Comparison of ENCODE assay signal across 9 cellular contexts in genomic region chr1:17539526-17540254, GRCh38. TPM values are rescaled to one million over a fixed set of nuclear protein-coding genes. Genes with fewer than 3 reads are reported as not detected.
DNase-seq lines count a peak whose midpoint lies in the region; ATAC-seq and TF ChIP-seq lines count a peak whose summit lies in the region.
"Had no signal": no experiment of that assay in that cellular context is flagged by ENCODE, and none has a peak within 500 bp of the region (broad histone marks: within the 10 kb centered on the region; RNA-seq: fewer than 3 reads in every experiment).

ARHGEF10L (plus strand) TSS chr1:17539698; CDS start chr1:17580596, 40,898 bp downstream.

- peaks cover 4 to 5% of the 10 kb centered on the region in 2 donors for H3K36me3 Mint-ChIP-seq in CD14-positive monocyte
- no peaks in the 10 kb centered on the region for H3K36me3 Mint-ChIP-seq in effector memory CD8-positive, alpha-beta T cell (ENCODE audit: insufficient read depth)

- no peak for TF ChIP-seq POLR2A in upper lobe of left lung (IDR thresholded peaks at IDR 0.05)

- H3K36me3 ChIP-seq in MG63 = no peaks in the 10 kb centered on the region
- H3K36me3 ChIP-seq in mesodermal cell (ENCODE audit: control insufficient read depth, insufficient read depth, low read length) = no peaks in the 10 kb centered on the region
- no peaks in the 10 kb centered on the region for H3K36me3 ChIP-seq in upper lobe of left lung
- H3K36me3 ChIP-seq: neutrophil had no signal

- peaks cover 41 to 44% (median 42%) of the 10 kb centered on the region in 3 donors for H3K27me3 Mint-ChIP-seq in CD14-positive monocyte (ENCODE audit: low read depth in 3 of 3)
- peaks cover 58 to 79% of the 10 kb centered on the region in 2 donors for H3K27me3 Mint-ChIP-seq in effector memory CD8-positive, alpha-beta T cell

- H3K27me3 ChIP-seq in MG63 (no peaks in the 10 kb centered on the region), upper lobe of left lung (peaks cover 0 to 6% (median 1%) of the 10 kb centered on the region in 4 donors)

- peak within 1 kb of the TSS; percentile 82 to 91 for H3K4me3 Mint-ChIP-seq in CD14-positive monocyte
- H3K4me3 Mint-ChIP-seq in effector memory CD8-positive, alpha-beta T cell = peak within 1 kb of the TSS; percentile 69 to 74

- peaks cover 33% of the 10 kb centered on the region for H3K4me1 Mint-ChIP-seq in CD14-positive monocyte
- peaks cover 6 to 11% of the 10 kb centered on the region in 2 donors for H3K4me1 Mint-ChIP-seq in effector memory CD8-positive, alpha-beta T cell (ENCODE audit: low read depth in 2 of 2)

- H3K4me1 ChIP-seq in mesodermal cell (ENCODE audit: control insufficient read depth, insufficient read depth, low read length, poor library complexity, severe bottlenecking) (peaks cover 13% of the 10 kb centered on the region), upper lobe of left lung (peaks cover 10 to 26% (median 16%) of the 10 kb centered on the region in 4 donors)

- no peak for TF ChIP-seq EP300 in upper lobe of left lung (IDR thresholded peaks at IDR 0.05)

- ATAC-seq in effector memory CD8-positive, alpha-beta T cell (replicated peaks) = no peak
- ATAC-seq in upper lobe of left lung (ENCODE audit: low FRiP score in 2 of 2) (peak in 1 of 2 donors; percentile 60), HG02870 (IDR thresholded peaks at IDR 0.05; ENCODE audit: unreplicated experiment) (no peak), HG02970 (IDR thresholded peaks at IDR 0.05; ENCODE audit: low FRiP score, unreplicated experiment) (no peak)

- H3K4me3 ChIP-seq in MG63 (peak within 1 kb of the TSS; percentile 79), mesodermal cell (ENCODE audit: extremely low read depth, insufficient read depth, low read length, poor library complexity, severe bottlenecking) (peak within 1 kb of the TSS; percentile 69), upper lobe of left lung (peak within 1 kb of the TSS; percentile 37 to 67 (median 60))

- no peaks in the 10 kb centered on the region for H3K9me3 ChIP-seq in MG63
- no peaks in the 10 kb centered on the region for H3K9me3 ChIP-seq in mesodermal cell (ENCODE audit: control insufficient read depth, low read length)
- no peaks in the 10 kb centered on the region for H3K9me3 ChIP-seq in upper lobe of left lung
- H3K9me3 ChIP-seq: neutrophil had no signal

- H3K27ac Mint-ChIP-seq in CD14-positive monocyte = peak within 1 kb of the TSS in 2 of 7 donors; percentile 7 to 24
- H3K27ac Mint-ChIP-seq in effector memory CD8-positive, alpha-beta T cell = no peak within 1 kb of the TSS

- WGBS in mesodermal cell (ENCODE audit: insufficient coverage in 2 of 2), 2 experiments = 0% methylated on average over 56 to 91 of the region's 105 CpGs
- 0% methylated on average over 11 of the region's 105 CpGs; no CpG with 5 or more reads in 1 of the 2 donors for WGBS in upper lobe of left lung, 2 donors

- peaks cover 0 to 10% (median 6%) of the 10 kb centered on the region in 7 donors for H3K9me3 Mint-ChIP-seq in CD14-positive monocyte
- H3K9me3 Mint-ChIP-seq in effector memory CD8-positive, alpha-beta T cell = no peaks in the 10 kb centered on the region

- H3K27ac ChIP-seq in mesodermal cell (ENCODE audit: low read depth, low read length, severe bottlenecking) = peak within 1 kb of the TSS; percentile 87
- peak within 1 kb of the TSS; percentile 45 to 85 (median 76) for H3K27ac ChIP-seq in upper lobe of left lung
- H3K27ac ChIP-seq: neutrophil had no signal

- intact Hi-C loops in CD14-positive monocyte (cut with micrococcal nuclease) = no loop called here

- DNase-seq in CD14-positive monocyte (ENCODE audit: low spot score) (no peak), MG63 (peak; percentile 48), upper lobe of left lung (peak in 1 of 2 donors; percentile 91), NCI-H1048 (lab: John Stamatoyannopoulos, UW) (no peak)
- DNase-seq in effector memory CD8-positive, alpha-beta T cell = no peak

- TF ChIP-seq CTCF in CD14-positive monocyte (IDR thresholded peaks at IDR 0.05) (no peak), upper lobe of left lung (IDR thresholded peaks at IDR 0.05) (no peak)

RNA-seq across cellular contexts. Expression of gene ARHGEF10L, which starts in this region (rescaled TPM):
- 10 to 100 TPM; 20.7 to 23.7 TPM for polyA plus RNA-seq in CD14-positive monocyte
- 7.6 and 15.9 TPM in 2 replicates for total RNA-seq in MG63 (2014; rRNA removed; shearing (Covaris generic); ENCODE audit: low replicate concordance)
- 18.2 TPM for polyA plus RNA-seq in mesodermal cell (2013, experiment 1 of 2)
- 14.2 TPM for polyA plus RNA-seq in mesodermal cell (2013, experiment 2 of 2)
- 100 to 1,000 TPM in 1 of 6 donors, 10 to 100 TPM in 5; 17.6 to 172 (median 50.0) TPM for total RNA-seq in upper lobe of left lung
